ENCODE assay signal across 22 cellular contexts in the genomic region with DNA sequence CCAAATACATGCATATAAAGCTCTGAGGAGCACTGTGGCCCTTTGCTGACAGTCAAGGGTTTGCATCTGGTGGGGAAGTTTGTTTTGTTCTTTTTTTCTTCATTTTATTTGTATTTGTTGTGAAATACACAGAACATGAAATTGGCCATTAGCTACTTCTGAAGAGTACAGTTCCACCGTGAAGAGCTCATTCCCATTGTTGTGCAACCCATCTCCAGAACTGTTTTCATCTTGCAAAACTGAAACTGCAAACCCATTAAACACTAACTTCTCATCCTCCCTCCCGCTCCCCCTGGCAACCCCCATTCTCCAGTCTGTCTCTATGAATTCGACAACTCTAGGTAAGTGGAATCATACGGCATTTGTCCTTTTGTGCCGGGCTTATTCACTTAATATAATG.
A peak's percentile ranks its signal among the peaks of the same experiment; 100 is the strongest.
DNase-seq lines count a peak whose midpoint lies in the region; ATAC-seq and TF ChIP-seq lines count a peak whose summit lies in the region.
"Had no signal": no experiment of that assay in that cellular context is flagged by ENCODE, and none has a peak within 500 bp of the region (broad histone marks: within the 10 kb centered on the region; RNA-seq: fewer than 3 reads in every experiment).

No MANE protein-coding gene starts in this region.

- H2AFZ ChIP-seq in mesenchymal stem cell (ENCODE audit: low read depth, low read length) = no peak overlapping the region

- no peak for TF ChIP-seq POLR2A in uterus (IDR thresholded peaks at IDR 0.05)
- no peak for TF ChIP-seq POLR2A in heart left ventricle (IDR thresholded peaks at IDR 0.05)

- no peak overlapping the region for H2BK5ac ChIP-seq in mesenchymal stem cell (ENCODE audit: low read depth, low read length, poor library complexity, severe bottlenecking)

- H3K9ac ChIP-seq in HUES64 (ENCODE audit: low read depth, low read length) (no peak overlapping the region), mesenchymal stem cell (ENCODE audit: low read length) (no peak overlapping the region)

- DNase-seq in chondrocyte (ENCODE audit: low spot score) (no peak), mesenchymal stem cell (peak; percentile 33), uterus (peak in 1 of 2 donors; percentile 64), heart left ventricle (no peak), left colon (no peak)
- DNase-seq: activated CD4-positive, alpha-beta T cell treated with anti-CD3 and anti-CD28 coated beads, Interleukin-2, amount 10 ng/mL, durations not matched to agents 7 days and 5 days; activated naive CD4-positive, alpha-beta T cell treated with anti-CD3 and anti-CD28 coated beads, Interleukin-2, amount 50 U/mL, for 16 hours; activated T-cell treated with anti-CD3 and anti-CD28 coated beads for 4 hours; CD4-positive, alpha-beta T cell; DND-41; naive thymus-derived CD4-positive, alpha-beta T cell; NCI-H1105 treated with DMSO at 0.1 percent for 48 hours; NK-92 treated with Interleukin-12 subunit alpha and Interleukin-12 subunit beta, amount 100 ng/mL, for 24 hours; T1000 had no signal

- H3K23ac ChIP-seq in mesenchymal stem cell (ENCODE audit: low read length in 2 of 2) = no peak overlapping the region

- peaks cover 32% of the 10 kb centered on the region for H3K4me1 Mint-ChIP-seq in chondrocyte (ENCODE audit: low read depth)
- H3K4me1 Mint-ChIP-seq: activated CD4-positive, alpha-beta T cell treated with anti-CD3 and anti-CD28 coated beads, Interleukin-2, amount 10 ng/mL, durations not matched to agents 7 days and 5 days; naive thymus-derived CD4-positive, alpha-beta T cell had no signal

- H3K27ac ChIP-seq in HUES64 (ENCODE audit: low read depth, low read length) (no peak overlapping the region), mesenchymal stem cell (ENCODE audit: low read length, poor library complexity, severe bottlenecking) (no peak overlapping the region), uterus (peak overlapping the region; percentile 71 to 73), heart left ventricle (peak overlapping the region in 1 of 12 donors; percentile 28)
- H3K27ac ChIP-seq: esophagus muscularis mucosa, SJSA1 had no signal

- TF ChIP-seq CTCF in chondrocyte (IDR thresholded peaks at IDR 0.05) (no peak), uterus (IDR thresholded peaks at IDR 0.05) (no peak), heart left ventricle (IDR thresholded peaks at IDR 0.05) (no peak)

- intact Hi-C loops in uterus (cut with DNase I; ENCODE audit: low total_unique reads) (no loop called here), heart left ventricle (cut with DNase I) (no loop called here), left colon (cut with DNase I, micrococcal nuclease) (no loop called here)

- H3K18ac ChIP-seq in mesenchymal stem cell (ENCODE audit: low read depth in 1 of 2, low read length in 2 of 2) = no peak overlapping the region

- H3K9me3 Mint-ChIP-seq in chondrocyte (ENCODE audit: low read depth) = no peaks in the 10 kb centered on the region
- H3K9me3 Mint-ChIP-seq: activated CD4-positive, alpha-beta T cell treated with anti-CD3 and anti-CD28 coated beads, Interleukin-2, amount 10 ng/mL, durations not matched to agents 7 days and 5 days; CD4-positive, alpha-beta T cell; dendritic cell treated with granulocyte-macrophage colony-stimulating factor and Interleukin-4, amounts not matched to agents 40 ng/mL and 50 ng/mL, for 4 days; H9; IgD-negative memory B cell had no signal

- H3K4me3 ChIP-seq in HUES64 (ENCODE audit: low read length) (peak overlapping the region; percentile 17; the same call in 1 of the 2 replicates), mesenchymal stem cell (ENCODE audit: insufficient read depth in 1 of 2, low read depth in 1 of 2, low read length in 2 of 2) (no peak overlapping the region), uterus (no peak overlapping the region), heart left ventricle (no peak overlapping the region)
- H3K4me3 ChIP-seq: esophagus muscularis mucosa, prostate gland, SJSA1 had no signal

- H4K91ac ChIP-seq in mesenchymal stem cell (ENCODE audit: low read length) = no peak overlapping the region

- H3K79me1 ChIP-seq in mesenchymal stem cell (replicated peaks; ENCODE audit: low read length, poor library complexity, severe bottlenecking) = no peaks in the 10 kb centered on the region

- H2BK15ac ChIP-seq in mesenchymal stem cell (ENCODE audit: low read depth, poor library complexity, severe bottlenecking) = no peak overlapping the region

- H3K36me3 ChIP-seq in HUES64 (ENCODE audit: insufficient read depth, low read length) (no peaks in the 10 kb centered on the region), mesenchymal stem cell (ENCODE audit: control insufficient read depth in 1 of 2, insufficient read depth in 2 of 2, low read depth in 1 of 2, low read length in 2 of 2) (no peaks in the 10 kb centered on the region), uterus (no peaks in the 10 kb centered on the region), heart left ventricle (no peaks in the 10 kb centered on the region)
- H3K36me3 ChIP-seq: esophagus muscularis mucosa, prostate gland, SJSA1 had no signal

- H3K27ac Mint-ChIP-seq in chondrocyte (ENCODE audit: unreplicated experiment) = peak overlapping the region; percentile 23
- H3K27ac Mint-ChIP-seq: activated CD4-positive, alpha-beta T cell treated with anti-CD3 and anti-CD28 coated beads, Interleukin-2, amount 10 ng/mL, durations not matched to agents 7 days and 5 days; CD4-positive, alpha-beta T cell; dendritic cell treated with granulocyte-macrophage colony-stimulating factor and Interleukin-4, amounts not matched to agents 40 ng/mL and 50 ng/mL, for 4 days; H9; IgD-negative memory B cell; naive thymus-derived CD4-positive, alpha-beta T cell had no signal

- 64% methylated on average over 5 of the region's 5 CpGs for WGBS in HUES64
- WGBS in mesenchymal stem cell = 85% methylated on average over 5 of the region's 5 CpGs
- WGBS in heart left ventricle, 4 donors = 64 to 72% (median 68%) methylated on average over 5 of the region's 5 CpGs

- no peak overlapping the region for H3K4me3 Mint-ChIP-seq in chondrocyte (ENCODE audit: unreplicated experiment)
- H3K4me3 Mint-ChIP-seq: activated CD4-positive, alpha-beta T cell treated with anti-CD3 and anti-CD28 coated beads, Interleukin-2, amount 10 ng/mL, durations not matched to agents 7 days and 5 days; CD4-positive, alpha-beta T cell; dendritic cell treated with granulocyte-macrophage colony-stimulating factor and Interleukin-4, amounts not matched to agents 40 ng/mL and 50 ng/mL, for 4 days; IgD-negative memory B cell; naive thymus-derived CD4-positive, alpha-beta T cell had no signal

- no peak overlapping the region for H3K14ac ChIP-seq in mesenchymal stem cell (ENCODE audit: low read length in 2 of 2)

- H2BK12ac ChIP-seq in mesenchymal stem cell (ENCODE audit: low read length in 2 of 2) = no peak overlapping the region

- no peak overlapping the region for H2AK5ac ChIP-seq in mesenchymal stem cell (ENCODE audit: low read length, severe bottlenecking)

- no peak for ATAC-seq in heart left ventricle
- no peak for ATAC-seq in left colon
- ATAC-seq in GM19395 (IDR thresholded peaks at IDR 0.05; ENCODE audit: unreplicated experiment) = no peak
- ATAC-seq: naive thymus-derived CD4-positive, alpha-beta T cell had no signal

- no peak overlapping the region for H3K4me2 ChIP-seq in mesenchymal stem cell (ENCODE audit: low read length, poor library complexity, severe bottlenecking)

- no peaks in the 10 kb centered on the region for H3K27me3 Mint-ChIP-seq in chondrocyte (ENCODE audit: low read depth)

- no peak overlapping the region for H2BK120ac ChIP-seq in mesenchymal stem cell (ENCODE audit: low read depth, low read length)

- no peak overlapping the region for H4K8ac ChIP-seq in mesenchymal stem cell (ENCODE audit: low read length)

- no peaks in the 10 kb centered on the region for H3K36me3 Mint-ChIP-seq in chondrocyte (ENCODE audit: low read depth)
- H3K36me3 Mint-ChIP-seq: IgD-negative memory B cell; naive thymus-derived CD4-positive, alpha-beta T cell had no signal

- H3K4ac ChIP-seq in mesenchymal stem cell (ENCODE audit: low read depth in 1 of 2, low read length in 2 of 2) = no peak overlapping the region

- peaks cover 33% of the 10 kb centered on the region for H3K4me1 ChIP-seq in HUES64 (ENCODE audit: insufficient read depth, low read length)
- H3K4me1 ChIP-seq in mesenchymal stem cell (ENCODE audit: control insufficient read depth, insufficient read depth, low read depth, low read length) = peaks cover 1% of the 10 kb centered on the region
- no peaks in the 10 kb centered on the region for H3K4me1 ChIP-seq in uterus
- H3K4me1 ChIP-seq in heart left ventricle = no peaks in the 10 kb centered on the region
- H3K4me1 ChIP-seq: prostate gland, SJSA1 had no signal

- H3K27me3 ChIP-seq in HUES64 (ENCODE audit: insufficient read depth, low read length) = peaks cover 3% of the 10 kb centered on the region; the same call in 1 of the 2 replicates
- H3K27me3 ChIP-seq in mesenchymal stem cell (ENCODE audit: control insufficient read depth in 1 of 2, insufficient read depth in 1 of 2, low read length in 2 of 2) = peaks cover 21 to 81% of the 10 kb centered on the region in 2 experiments
- no peaks in the 10 kb centered on the region for H3K27me3 ChIP-seq in uterus
- peaks cover 0 to 65% (median 9%) of the 10 kb centered on the region in 9 donors for H3K27me3 ChIP-seq in heart left ventricle

- H3K9me3 ChIP-seq in HUES64 (ENCODE audit: insufficient read depth, low read depth, low read length) = no peaks in the 10 kb centered on the region
- no peaks in the 10 kb centered on the region for H3K9me3 ChIP-seq in mesenchymal stem cell (ENCODE audit: control insufficient read depth, low read length)
- H3K9me3 ChIP-seq in uterus = no peaks in the 10 kb centered on the region
- H3K9me3 ChIP-seq in heart left ventricle = no peaks in the 10 kb centered on the region
- H3K9me3 ChIP-seq: esophagus muscularis mucosa, prostate gland had no signal

Comparison
In these comparisons a context has a peak if more than half of its experiments do, and no peak if none do; other contexts are left out.
1. H3K27ac ChIP-seq: peak in uterus (2 of 2); none in HUES64 (single experiment) and mesenchymal stem cell (single experiment).